23 cellular contexts compared by ENCODE assay signal in the genomic region with DNA sequence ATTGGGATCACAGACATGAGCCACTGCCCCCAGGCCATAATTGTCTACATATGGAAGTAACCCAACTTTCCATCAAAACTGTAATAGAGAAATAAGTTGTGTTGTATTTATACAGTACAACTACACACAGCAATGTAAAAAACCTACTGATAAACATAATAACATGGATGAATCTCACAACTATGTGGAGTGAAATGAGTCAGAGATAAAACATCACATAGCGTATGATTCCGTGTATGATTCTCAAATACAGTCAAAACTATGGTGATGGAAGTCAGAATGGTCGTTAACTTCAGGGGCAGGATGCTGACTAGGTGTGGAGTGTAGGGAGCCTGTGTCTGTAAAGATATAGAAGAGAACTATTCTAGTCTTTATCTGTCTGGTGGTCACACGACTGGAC.
"Had no signal": no experiment of that assay in that cellular context is flagged by ENCODE, and none has a peak within 500 bp of the region (broad histone marks: within the 10 kb centered on the region; RNA-seq: fewer than 3 reads in every experiment).

No MANE protein-coding gene starts in this region.

- H3K4me1 ChIP-seq: adrenal gland, ascending aorta, lower lobe of right lung, stomach had no signal

- H3K9me3 ChIP-seq: adrenal gland, ascending aorta, lower lobe of right lung, right lobe of liver, stomach, suprapubic skin, transverse colon had no signal

- ATAC-seq: left lobe of liver; lower lobe of right lung; right lobe of liver; stimulated activated memory B cell treated with anti-CD40 and anti-IgM and Interleukin-4, amounts not matched to agents 10 μg/mL and 1 μg/mL and 100 μg/mL, for 72 hours had no signal

- H3K27ac ChIP-seq: adrenal gland, ascending aorta, coronary artery, epithelial cell of prostate, lower lobe of right lung, right lobe of liver, stomach, suprapubic skin, transverse colon, WERI-Rb-1 had no signal

- H3K27me3 ChIP-seq: adrenal gland, ascending aorta, right lobe of liver, stomach, suprapubic skin, transverse colon had no signal

- H3K36me3 ChIP-seq: adrenal gland, ascending aorta, lower lobe of right lung, right lobe of liver, stomach, suprapubic skin, transverse colon, WERI-Rb-1 had no signal

- H3K4me3 ChIP-seq: adrenal gland, ascending aorta, coronary artery, lower lobe of right lung, right lobe of liver, stomach, suprapubic skin, transverse colon had no signal

- DNase-seq: activated CD4-positive, alpha-beta T cell treated with anti-CD3 and anti-CD28 coated beads for 1 hour; activated CD4-positive, alpha-beta T cell treated with anti-CD3 and anti-CD28 coated beads, Interleukin-2, amount 50 U/mL, for 1 hour; activated naive CD4-positive, alpha-beta T cell; activated T-cell treated with anti-CD3 and anti-CD28 coated beads, Interleukin-2, amount 50 U/mL, for 1 hour; adrenal gland; cerebellar nuclear complex; kidney; lower lobe of right lung; naive B cell; occipital lobe; posterior cingulate gyrus; right lobe of liver; small intestine; stimulated activated CD4-positive, alpha-beta T cell treated with anti-CD3 and anti-CD28 coated beads, Interleukin-2, amount 100 ng/mL, for 24 hours; stomach; transverse colon; WERI-Rb-1 had no signal
